In genomic region chr11:44443836-44444769, GRCh38 we compare ENCODE assay signal across 1 cellular context.
TF ChIP-seq lines count a peak whose summit lies in the region.

No MANE protein-coding gene starts in this region.

TF ChIP-seq in WTC11, 78 proteins besides CTCF, POLR2A, EP300 and RAD21 (continued from another document):
- TF ChIP-seq GTF2I (CRISPR knock-in tag; conservative IDR thresholded peaks at IDR 0.05) (no peak), KAT7 (CRISPR knock-in tag; IDR thresholded peaks at IDR 0.05; ENCODE audit: borderline replicate concordance) (no peak), USF1 (CRISPR knock-in tag; IDR thresholded peaks at IDR 0.05) (no peak)
